25 cellular contexts compared by ENCODE assay signal in the genomic region with DNA sequence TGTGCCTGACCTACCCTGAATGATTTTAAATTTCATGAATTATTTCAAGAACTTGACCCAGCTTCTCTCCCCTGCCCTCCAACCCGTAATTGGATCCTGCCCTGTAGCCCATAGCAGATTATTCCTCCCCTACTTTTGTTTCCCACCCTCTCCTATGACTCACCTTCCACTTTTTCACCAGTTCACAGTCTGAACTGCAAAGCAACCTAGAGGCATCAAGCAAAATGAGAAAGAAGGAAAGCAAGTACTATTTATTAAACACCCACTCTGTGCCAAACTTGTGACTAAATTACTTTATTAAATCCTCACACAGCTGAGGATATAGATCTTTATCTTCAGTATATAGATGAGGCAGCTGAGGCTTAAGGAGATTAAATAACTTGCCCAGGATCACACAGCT. TPM values are rescaled to one million over a fixed set of nuclear protein-coding genes. Genes with fewer than 3 reads are reported as not detected.
DNase-seq lines count a peak whose midpoint lies in the region; ATAC-seq, FAIRE-seq and TF ChIP-seq lines count a peak whose summit lies in the region.
"Had no signal": no experiment of that assay in that cellular context is flagged by ENCODE, and none has a peak within 500 bp of the region (broad histone marks: within the 10 kb centered on the region; RNA-seq: fewer than 3 reads in every experiment).

No MANE protein-coding gene starts in this region.

- H3K4me1 ChIP-seq in astrocyte (ENCODE audit: insufficient read depth, low read length) = peaks cover 4% of the 10 kb centered on the region
- no peaks in the 10 kb centered on the region for H3K4me1 ChIP-seq in mesendoderm (ENCODE audit: control insufficient read depth, low read depth, low read length)

- H3K56ac ChIP-seq in mesendoderm (ENCODE audit: low read length) = no peak overlapping the region

- H3K9ac ChIP-seq in astrocyte (ENCODE audit: low read length) (no peak overlapping the region), mesendoderm (ENCODE audit: low read length) (no peak overlapping the region)

- no CpG with 5 or more reads among the region's 1 CpG for WGBS in mesendoderm (ENCODE audit: extremely low coverage, insufficient coverage, low lambda C conversion rate)

- no peak overlapping the region for H2AFZ ChIP-seq in astrocyte (ENCODE audit: low read depth, low read length)

- no peak overlapping the region for H3K4ac ChIP-seq in mesendoderm (ENCODE audit: low read depth, low read length)

- no peak for FAIRE-seq in astrocyte (lab: Jason Lieb, UNC)
- FAIRE-seq: colon had no signal

- no peak overlapping the region for H2AK5ac ChIP-seq in mesendoderm (ENCODE audit: low read length)

- no peak overlapping the region for H4K8ac ChIP-seq in mesendoderm (ENCODE audit: low read depth, low read length)

- no peaks in the 10 kb centered on the region for H3K9me3 Mint-ChIP-seq in astrocyte (ENCODE audit: unreplicated experiment)
- H3K9me3 Mint-ChIP-seq: activated naive CD8-positive, alpha-beta T cell treated with anti-CD3 and anti-CD28 coated beads, Interleukin-2, amount 10 ng/mL, durations not matched to agents 7 days and 5 days; activated T-helper 2 cell treated with anti-CD3 and anti-CD28 coated beads, Interferon-gamma antibody, Interleukin-2, Interleukin-4, amounts not matched to agents 10 μg/mL and 5 μg/mL and 100 μg/mL, durations not matched to agents 14 hours and 24 hours and 36 hours; endodermal cell; neural crest cell had no signal

- H3K27me3 ChIP-seq in astrocyte (ENCODE audit: insufficient read depth, low read length) = no peaks in the 10 kb centered on the region
- H3K27me3 ChIP-seq in mesendoderm (ENCODE audit: insufficient read depth, low read length, poor library complexity) = no peaks in the 10 kb centered on the region
- H3K27me3 ChIP-seq: body of pancreas, sigmoid colon, stomach, tibial nerve had no signal

- DNase-seq in EL (peak; percentile 46), M059J (ENCODE audit: low read depth) (peak; percentile 45), astrocyte (ENCODE audit: low read depth) (peak; percentile 61), mesendoderm (peak; percentile 21), activated T-cell treated with anti-CD3 and anti-CD28 coated beads for 4 hours (no peak), DMS 273 treated with DMSO at 0.1 percent for 48 hours (lab: John Stamatoyannopoulos, UW) (no peak)
- DNase-seq in stimulated activated CD4-positive, alpha-beta T cell treated with anti-CD3 and anti-CD28 coated beads, Interleukin-4, amount 100 ng/mL, for 1 hour = no peak
- DNase-seq: activated CD4-positive, alpha-beta T cell treated with anti-CD3 and anti-CD28 coated beads, Interleukin-2, amount 50 U/mL, for 1 hour; activated naive CD8-positive, alpha-beta T cell treated with anti-CD3 and anti-CD28 coated beads, Interleukin-2, amount 10 ng/mL, durations not matched to agents 7 days and 5 days; body of pancreas; C1 segment of cervical spinal cord; Calu3; endodermal cell; Kasumi-1; mucosa of descending colon; NCI-H1694; NCI-H526; posterior cingulate gyrus; sigmoid colon; stomach had no signal

- no peaks in the 10 kb centered on the region for H3K27me3 Mint-ChIP-seq in astrocyte (ENCODE audit: low read depth, unreplicated experiment)
- H3K27me3 Mint-ChIP-seq: activated naive CD8-positive, alpha-beta T cell treated with anti-CD3 and anti-CD28 coated beads, Interleukin-2, amount 10 ng/mL, durations not matched to agents 7 days and 5 days had no signal

- H3K27ac ChIP-seq in astrocyte (ENCODE audit: low read depth, low read length) (no peak overlapping the region), mesendoderm (ENCODE audit: low read depth, low read length) (no peak overlapping the region)
- H3K27ac ChIP-seq: body of pancreas, sigmoid colon, stomach had no signal

- H3K36me3 Mint-ChIP-seq in astrocyte (ENCODE audit: low read depth, unreplicated experiment) = peaks cover 51% of the 10 kb centered on the region

- no peaks in the 10 kb centered on the region for H3K79me1 ChIP-seq in mesendoderm (ENCODE audit: low read length)

- ATAC-seq in HG02884 (IDR thresholded peaks at IDR 0.05; ENCODE audit: unreplicated experiment) = no peak
- ATAC-seq: body of pancreas, mucosa of descending colon had no signal

- H4K20me1 ChIP-seq in astrocyte (ENCODE audit: insufficient read depth, low read length) = peaks cover 14% of the 10 kb centered on the region

- H3K18ac ChIP-seq in mesendoderm (ENCODE audit: low read length) = no peak overlapping the region

- no peak overlapping the region for H2BK120ac ChIP-seq in mesendoderm (ENCODE audit: low read depth, low read length)

- H2BK15ac ChIP-seq in mesendoderm (replicated peaks; ENCODE audit: low read depth) = no peak overlapping the region

- no peak overlapping the region for H2BK5ac ChIP-seq in mesendoderm (ENCODE audit: low read length)

- no peak overlapping the region for H3K4me2 ChIP-seq in astrocyte (ENCODE audit: low read length)
- no peak overlapping the region for H3K4me2 ChIP-seq in mesendoderm (ENCODE audit: low read length)

- H3K9me3 ChIP-seq in astrocyte (ENCODE audit: insufficient read depth, low read depth, low read length) = no peaks in the 10 kb centered on the region
- H3K9me3 ChIP-seq: body of pancreas, mucosa of descending colon, sigmoid colon, stomach, tibial nerve had no signal

- no peak overlapping the region for H3K4me3 Mint-ChIP-seq in astrocyte (ENCODE audit: unreplicated experiment)
- H3K4me3 Mint-ChIP-seq: activated naive CD8-positive, alpha-beta T cell treated with anti-CD3 and anti-CD28 coated beads, Interleukin-2, amount 10 ng/mL, durations not matched to agents 7 days and 5 days; endodermal cell; neural crest cell had no signal

- TF ChIP-seq CTCF in astrocyte (IDR thresholded peaks at IDR 0.05; ENCODE audit: insufficient read depth, low read depth, low read length) = no peak

- H3K23ac ChIP-seq in mesendoderm (ENCODE audit: low read length) = no peak overlapping the region

- H4K5ac ChIP-seq in mesendoderm (ENCODE audit: low read length) = no peak overlapping the region

- no peaks in the 10 kb centered on the region for H3K79me2 ChIP-seq in astrocyte (ENCODE audit: insufficient read depth, low read length)
- H3K79me2 ChIP-seq in mesendoderm (ENCODE audit: control insufficient read depth, insufficient read depth, low read length) = no peaks in the 10 kb centered on the region

- H3K4me1 Mint-ChIP-seq in astrocyte (ENCODE audit: low read depth, unreplicated experiment) = peaks cover 15% of the 10 kb centered on the region

- H3K36me3 ChIP-seq in astrocyte (ENCODE audit: insufficient read depth, low read length) (peaks cover 30% of the 10 kb centered on the region), mesendoderm (ENCODE audit: control insufficient read depth, insufficient read depth, low read length) (peaks cover 8% of the 10 kb centered on the region)

- H3K27ac Mint-ChIP-seq in astrocyte (ENCODE audit: unreplicated experiment) = peak overlapping the region; percentile 19
- H3K27ac Mint-ChIP-seq: activated naive CD8-positive, alpha-beta T cell treated with anti-CD3 and anti-CD28 coated beads, Interleukin-2, amount 10 ng/mL, durations not matched to agents 7 days and 5 days; activated T-helper 2 cell treated with anti-CD3 and anti-CD28 coated beads, Interferon-gamma antibody, Interleukin-2, Interleukin-4, amounts not matched to agents 10 μg/mL and 5 μg/mL and 100 μg/mL, durations not matched to agents 14 hours and 24 hours and 36 hours had no signal

- H3K4me3 ChIP-seq in astrocyte (ENCODE audit: insufficient read depth, low read depth, low read length) (no peak overlapping the region), mesendoderm (ENCODE audit: low read length) (no peak overlapping the region)
- H3K4me3 ChIP-seq: body of pancreas, mucosa of descending colon, sigmoid colon, stomach, tibial nerve had no signal

RNA-seq across cellular contexts. Expression of a gene that starts 20.7 kb away (rescaled TPM):
- total RNA-seq in M059J (2014; rRNA removed; shearing (Covaris generic)) = 7.6 and 12.2 TPM in 2 replicates
- 15.5 and 17.0 TPM in 2 replicates for total RNA-seq in astrocyte
- 3.7 TPM for polyA plus RNA-seq in mesendoderm (2013, experiment 1 of 2)
- polyA plus RNA-seq in mesendoderm (2013, experiment 2 of 2) = 3.8 TPM

RNA-seq across cellular contexts. Expression of a gene that starts 57.8 kb away (rescaled TPM):
- total RNA-seq in M059J (2014; rRNA removed; shearing (Covaris generic)) = 1.6 and 4.1 TPM in 2 replicates
- 0.43 and 0.53 TPM in 2 replicates for total RNA-seq in astrocyte
- polyA plus RNA-seq in mesendoderm (2013, experiment 1 of 2) = 1.4 TPM
- polyA plus RNA-seq in mesendoderm (2013, experiment 2 of 2) = 1.8 TPM

Comparison
In these comparisons a context has a peak if more than half of its experiments do, and no peak if none do; other contexts are left out.
1. DNase-seq: peak in EL (single experiment), M059J (single experiment), astrocyte (single experiment) and mesendoderm (single experiment); none in stimulated activated CD4-positive, alpha-beta T cell treated with anti-CD3 and anti-CD28 coated beads, Interleukin-4, amount 100 ng/mL, for 1 hour (single experiment), activated T-cell treated with anti-CD3 and anti-CD28 coated beads for 4 hours (single experiment) and DMS 273 treated with DMSO at 0.1 percent for 48 hours (single experiment).